ENCODE assay signal across 17 cellular contexts in the genomic region with DNA sequence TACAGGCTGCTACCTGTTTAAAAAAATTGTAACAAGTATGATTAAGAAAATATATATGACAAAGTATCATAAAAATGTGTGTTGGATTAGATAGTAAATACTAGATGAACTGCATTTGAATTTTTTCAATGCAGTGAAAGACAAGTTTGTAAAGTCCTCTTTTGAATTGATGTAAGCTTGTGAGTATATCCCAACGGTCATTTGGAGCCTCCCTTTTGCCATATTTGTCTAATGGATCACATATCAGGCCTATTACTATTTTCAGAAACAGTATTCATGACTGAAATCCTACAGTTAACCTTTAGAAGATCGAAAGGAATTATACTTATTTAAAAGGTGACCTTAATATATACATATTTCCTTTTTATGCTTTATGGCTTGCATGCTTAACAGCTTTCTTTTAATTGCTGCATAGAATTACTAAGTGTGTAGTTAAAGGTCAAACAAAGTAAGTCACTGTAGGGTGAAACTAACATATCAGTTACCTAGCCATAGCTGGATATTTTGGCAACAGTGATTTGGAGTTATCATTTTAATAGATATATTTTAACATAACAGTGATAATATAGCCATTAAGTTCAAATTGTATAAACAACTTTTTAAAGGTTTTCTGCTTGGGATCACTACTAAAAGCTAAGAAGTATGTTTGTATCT.
"Had no signal": no experiment of that assay in that cellular context is flagged by ENCODE, and none has a peak within 500 bp of the region (broad histone marks: within the 10 kb centered on the region; RNA-seq: fewer than 3 reads in every experiment).

No MANE protein-coding gene starts in this region.

- H3K4me3 Mint-ChIP-seq: immature natural killer cell; naive thymus-derived CD8-positive, alpha-beta T cell; stimulated activated naive B cell treated with anti-CD40 and anti-IgM and Interleukin-4, amounts not matched to agents 10 μg/mL and 1 μg/mL and 100 μg/mL, for 72 hours; stimulated activated naive CD8-positive, alpha-beta T cell treated with anti-CD3 and anti-CD28 coated beads, Interleukin-15, amount 100 ng/mL, for 72 hours had no signal

- H3K27ac ChIP-seq: colonic mucosa, right lobe of liver, testis, tibial nerve had no signal

- H3K9me3 ChIP-seq: colonic mucosa, right lobe of liver, testis, tibial nerve had no signal

- H3K27ac Mint-ChIP-seq: naive thymus-derived CD8-positive, alpha-beta T cell; stimulated activated naive B cell treated with anti-CD40 and anti-IgM and Interleukin-4, amounts not matched to agents 10 μg/mL and 1 μg/mL and 100 μg/mL, for 72 hours; stimulated activated naive CD8-positive, alpha-beta T cell treated with anti-CD3 and anti-CD28 coated beads, Interleukin-15, amount 100 ng/mL, for 72 hours had no signal

- DNase-seq: caudate nucleus; colonic mucosa; dermis blood vessel endothelial cell; erythroblast; foreskin melanocyte; immature natural killer cell; mesendoderm; naive thymus-derived CD8-positive, alpha-beta T cell; posterior cingulate gyrus; right lobe of liver; stimulated activated CD4-positive, alpha-beta T cell treated with anti-CD3 and anti-CD28 coated beads, Interleukin-2, amount 100 ng/mL, for 24 hours; stimulated activated CD4-positive, alpha-beta T cell treated with anti-CD3 and anti-CD28 coated beads, Interleukin-4, amount 100 ng/mL, for 4 hours; stimulated activated naive B cell treated with anti-CD40 and anti-IgM and Interleukin-4, amounts not matched to agents 10 μg/mL and 1 μg/mL and 100 μg/mL, for 72 hours; stimulated activated naive CD8-positive, alpha-beta T cell treated with anti-CD3 and anti-CD28 coated beads, Interleukin-15, amount 100 ng/mL, for 72 hours; testis had no signal

- ATAC-seq: naive thymus-derived CD8-positive, alpha-beta T cell; right lobe of liver; stimulated activated naive B cell treated with anti-CD40 and anti-IgM and Interleukin-4, amounts not matched to agents 10 μg/mL and 1 μg/mL and 100 μg/mL, for 72 hours; stimulated activated naive CD8-positive, alpha-beta T cell treated with anti-CD3 and anti-CD28 coated beads, Interleukin-15, amount 100 ng/mL, for 72 hours had no signal

- H3K27me3 Mint-ChIP-seq: naive thymus-derived CD8-positive, alpha-beta T cell; stimulated activated naive B cell treated with anti-CD40 and anti-IgM and Interleukin-4, amounts not matched to agents 10 μg/mL and 1 μg/mL and 100 μg/mL, for 72 hours; stimulated activated naive CD8-positive, alpha-beta T cell treated with anti-CD3 and anti-CD28 coated beads, Interleukin-15, amount 100 ng/mL, for 72 hours had no signal

- H3K4me1 ChIP-seq: colonic mucosa, right lobe of liver, testis had no signal

- H3K4me3 ChIP-seq: colonic mucosa, right lobe of liver, testis, tibial nerve had no signal

- H3K27me3 ChIP-seq: colonic mucosa, right lobe of liver, testis, tibial nerve had no signal

- H3K36me3 ChIP-seq: colonic mucosa had no signal

- FAIRE-seq: keratinocyte had no signal
